ENCODE assay signal across 10 cellular contexts in genomic region chr9:33868430-33869000, GRCh38. TPM values are rescaled to one million over a fixed set of nuclear protein-coding genes. Genes with fewer than 3 reads are reported as not detected.
A peak's percentile ranks its signal among the peaks of the same experiment; 100 is the strongest.
DNase-seq lines count a peak whose midpoint lies in the region; ATAC-seq and TF ChIP-seq lines count a peak whose summit lies in the region.
"Had no signal": no experiment of that assay in that cellular context is flagged by ENCODE, and none has a peak within 500 bp of the region (broad histone marks: within the 10 kb centered on the region; RNA-seq: fewer than 3 reads in every experiment).

No MANE protein-coding gene starts in this region.

- no peak overlapping the region for H3K4me3 ChIP-seq in IMR-90 (ENCODE audit: insufficient read depth, low read depth, low read length)

- H3K56ac ChIP-seq in IMR-90 (ENCODE audit: extremely low read depth, insufficient read depth, low read length) = no peak overlapping the region

- no peak overlapping the region for H4K5ac ChIP-seq in IMR-90 (ENCODE audit: low read depth, low read length)

- no peak for TF ChIP-seq POLR2A in IMR-90 (IDR thresholded peaks at IDR 0.05; ENCODE audit: low read depth, low read length)

- H3K36me3 Mint-ChIP-seq in activated naive CD4-positive, alpha-beta T cell treated with anti-CD3 and anti-CD28 coated beads, Interleukin-2, amount 50 U/mL, for 72 hours = peaks cover 0 to 11% of the 10 kb centered on the region in 2 donors

- no TSS peak for BruUV-seq in IMR-90 (replicated peaks; lab: Mats Ljungman, UMichigan)

- CTCF ChIA-PET in IMR-90 (lab: Yijun Ruan, JAX) = no interaction called here

- no peaks in the 10 kb centered on the region for H3K27me3 ChIP-seq in IMR-90 (ENCODE audit: control insufficient read depth, insufficient read depth, low read length)

- H3K9me1 ChIP-seq in IMR-90 (ENCODE audit: insufficient read depth, low read length) = peaks cover 5% of the 10 kb centered on the region

- TF ChIP-seq CTCF in IMR-90 (conservative IDR thresholded peaks at IDR 0.05; ENCODE audit: low read depth, low read length) = no peak

- dilution Hi-C loops in IMR-90 (cut with HindIII; ENCODE audit: low sequenced_read_pairs, unreplicated experiment) = no loop called here

- H3K4me1 ChIP-seq in IMR-90 (ENCODE audit: control insufficient read depth, insufficient read depth, low read length) = peaks cover 7% of the 10 kb centered on the region

- H2BK5ac ChIP-seq in IMR-90 (ENCODE audit: low read depth, low read length, poor library complexity, severe bottlenecking) = no peak overlapping the region

- WGBS in IMR-90 (ENCODE audit: extremely low coverage in 2 of 2, insufficient read length in 1 of 2), 2 experiments = 83% methylated on average over 1 of the region's 3 CpGs; no CpG with 5 or more reads in 1 of the 2 experiments

- no peak overlapping the region for H2AFZ ChIP-seq in IMR-90 (replicated peaks; ENCODE audit: low read length, poor library complexity)

- DNase-seq in IMR-90 (peak; percentile 66), brain pericyte (ENCODE audit: low read depth, low spot score) (peak; percentile 52), iris pigment epithelial cell (ENCODE audit: low read depth) (peak; percentile 70), stromal cell of bone marrow (ENCODE audit: low read depth) (peak; percentile 65), T-helper 9 cell (no peak), GDM1 (lab: John Stamatoyannopoulos, UW) (no peak)
- no peak for DNase-seq in activated naive CD4-positive, alpha-beta T cell treated with anti-CD3 and anti-CD28 coated beads, Interleukin-2, amount 50 U/mL, for 72 hours (ENCODE audit: low spot score in 2 of 2)
- DNase-seq: naive thymus-derived CD4-positive, alpha-beta T cell; NCI-H82 had no signal

- no peak overlapping the region for H3K14ac ChIP-seq in IMR-90 (replicated peaks; ENCODE audit: low read depth, low read length)

- H3K4ac ChIP-seq in IMR-90 (ENCODE audit: low read depth, low read length) = no peak overlapping the region

- no peaks in the 10 kb centered on the region for H3K9me3 Mint-ChIP-seq in activated naive CD4-positive, alpha-beta T cell treated with anti-CD3 and anti-CD28 coated beads, Interleukin-2, amount 50 U/mL, for 72 hours
- H3K9me3 Mint-ChIP-seq: naive thymus-derived CD4-positive, alpha-beta T cell had no signal

- H3K23ac ChIP-seq in IMR-90 (ENCODE audit: low read depth, low read length) = no peak overlapping the region

- H2AK9ac ChIP-seq in IMR-90 (replicated peaks; ENCODE audit: low read depth, low read length, poor library complexity) = no peak overlapping the region

- intact Hi-C loops in IMR-90 (cut with micrococcal nuclease) = no loop called here

- H3K27ac Mint-ChIP-seq in activated naive CD4-positive, alpha-beta T cell treated with anti-CD3 and anti-CD28 coated beads, Interleukin-2, amount 50 U/mL, for 72 hours = no peak overlapping the region

- no peak overlapping the region for H2BK20ac ChIP-seq in IMR-90 (ENCODE audit: low read depth, low read length)

- no peak overlapping the region for H3K27ac ChIP-seq in IMR-90 (ENCODE audit: insufficient read depth, low read length)

- H2AK5ac ChIP-seq in IMR-90 (ENCODE audit: low read depth, low read length) = no peak overlapping the region

- no peak overlapping the region for H4K91ac ChIP-seq in IMR-90 (ENCODE audit: insufficient read depth, low read depth, low read length)

- ATAC-seq in IMR-90 (ENCODE audit: low read depth) = peak; percentile 11; the same call in 1 of the 2 replicates
- no peak for ATAC-seq in activated naive CD4-positive, alpha-beta T cell treated with anti-CD3 and anti-CD28 coated beads, Interleukin-2, amount 50 U/mL, for 72 hours
- ATAC-seq in GM19455 (IDR thresholded peaks at IDR 0.05; ENCODE audit: unreplicated experiment) = no peak
- ATAC-seq: naive thymus-derived CD4-positive, alpha-beta T cell had no signal

- H3K18ac ChIP-seq in IMR-90 (ENCODE audit: low read depth, low read length) = no peak overlapping the region

- H2BK15ac ChIP-seq in IMR-90 (ENCODE audit: low read depth, low read length) = no peak overlapping the region

- in situ Hi-C loops in IMR-90 (cut with MboI; ENCODE audit: low sequenced_read_pairs) = no loop called here

- TF ChIP-seq RAD21 in IMR-90 (IDR thresholded peaks at IDR 0.05; ENCODE audit: low read length) = no peak

- no peak overlapping the region for H2BK120ac ChIP-seq in IMR-90 (ENCODE audit: low read depth, low read length)

- H3K36me3 ChIP-seq in IMR-90 (ENCODE audit: control insufficient read depth, insufficient read depth, low read length) = no peaks in the 10 kb centered on the region; the same call in 1 of the 2 replicates

- no peak overlapping the region for H3K9ac ChIP-seq in IMR-90 (ENCODE audit: low read depth, low read length)

- H3K9me3 ChIP-seq in IMR-90 (ENCODE audit: control insufficient read depth, insufficient read depth, low read length) = no peaks in the 10 kb centered on the region

- peaks cover 83% of the 10 kb centered on the region for H4K20me1 ChIP-seq in IMR-90 (ENCODE audit: insufficient read depth, low read length)

- H4K8ac ChIP-seq in IMR-90 (ENCODE audit: low read depth in 2 of 2, low read length in 2 of 2) = no peak overlapping the region

- POLR2A ChIA-PET in IMR-90 (lab: Charles Lee; ENCODE audit: unreplicated experiment) = no interaction called here

- no peak overlapping the region for H3K4me2 ChIP-seq in IMR-90 (ENCODE audit: low read depth, low read length)

- peaks cover 0 to 77% of the 10 kb centered on the region in 2 experiments; a peak in 2 of 4 replicates for H3K79me1 ChIP-seq in IMR-90 (ENCODE audit: low read depth in 1 of 2, low read length in 2 of 2)

TF ChIP-seq in IMR-90, 13 proteins besides CTCF, POLR2A, EP300 and RAD21:
- TF ChIP-seq BHLHE40 (IDR thresholded peaks at IDR 0.05; ENCODE audit: low read depth, low read length) = no peak
- no peak for TF ChIP-seq MAZ (IDR thresholded peaks at IDR 0.05; ENCODE audit: borderline replicate concordance, low read depth, low read length)
- peak; percentile 53 for TF ChIP-seq CEBPB (IDR thresholded peaks at IDR 0.05; ENCODE audit: low read depth, low read length)
- TF ChIP-seq ELK1 (IDR thresholded peaks at IDR 0.05; ENCODE audit: borderline replicate concordance, low read depth, low read length) = no peak
- TF ChIP-seq USF2 (IDR thresholded peaks at IDR 0.05; ENCODE audit: low read depth, low read length) = no peak
- TF ChIP-seq RCOR1 (IDR thresholded peaks at IDR 0.05; ENCODE audit: insufficient replicate concordance, low read length) = no peak
- peak; percentile 81 for TF ChIP-seq MAFK (IDR thresholded peaks at IDR 0.05; ENCODE audit: low read depth, low read length)

RNA-seq across cellular contexts. Expression of gene UBE2R2, which starts 51.6 kb away (rescaled TPM):
- total RNA-seq in IMR-90 (2012; rRNA removed) = 12.7 and 17.5 TPM in 2 replicates
- polyA plus RNA-seq in IMR-90 (2012; rRNA removed) = 23.3 and 24.8 TPM in 2 replicates
- 10.4 and 11.4 TPM in 2 replicates for polyA plus RNA-seq in IMR-90 (2012; cell fraction: cytosol; rRNA removed)
- polyA plus RNA-seq in IMR-90 (2012; cell fraction: nucleus; rRNA removed; ENCODE audit: low replicate concordance) = 5.9 and 25.7 TPM in 2 replicates
- total RNA-seq in activated naive CD4-positive, alpha-beta T cell treated with anti-CD3 and anti-CD28 coated beads, Interleukin-2, amount 50 U/mL, for 72 hours = 10 to 100 TPM; 44.4 to 50.1 TPM

Comparison
In these comparisons a context has a peak if more than half of its experiments do, and no peak if none do; other contexts are left out.
1. DNase-seq: peak in IMR-90 (single experiment), brain pericyte (single experiment), iris pigment epithelial cell (single experiment) and stromal cell of bone marrow (single experiment); none in activated naive CD4-positive, alpha-beta T cell treated with anti-CD3 and anti-CD28 coated beads, Interleukin-2, amount 50 U/mL, for 72 hours (0 of 2), T-helper 9 cell (single experiment) and GDM1 (single experiment).